ENCODE assay signal across 12 cellular contexts in the genomic region with DNA sequence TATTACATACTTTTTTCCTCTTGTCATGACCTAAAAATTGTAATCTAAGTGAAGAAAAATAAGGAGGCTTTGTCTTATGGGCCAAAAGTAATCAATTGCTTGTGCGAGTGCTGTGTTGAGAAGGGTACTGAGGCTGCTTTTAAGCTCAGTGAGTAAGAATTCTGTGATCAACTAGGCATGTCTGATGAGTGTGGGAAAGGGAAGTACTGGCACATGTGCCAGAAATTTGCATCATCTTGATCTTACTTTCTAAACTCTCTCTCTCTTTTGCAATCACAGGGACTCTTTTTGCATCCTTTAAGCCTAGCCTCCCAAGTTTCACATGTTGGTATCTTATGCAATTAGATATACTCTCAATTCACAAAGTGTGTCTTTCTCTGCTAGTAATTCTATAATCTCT.
"Had no signal": no experiment of that assay in that cellular context is flagged by ENCODE, and none has a peak within 500 bp of the region (broad histone marks: within the 10 kb centered on the region; RNA-seq: fewer than 3 reads in every experiment).

No MANE protein-coding gene starts in this region.

- H3K27me3 ChIP-seq: brain microvascular endothelial cell, suprapubic skin had no signal

- H3K36me3 ChIP-seq: brain microvascular endothelial cell, suprapubic skin had no signal

- H3K4me1 ChIP-seq: suprapubic skin had no signal

- DNase-seq: activated CD4-positive, alpha-beta T cell treated with anti-CD3 and anti-CD28 coated beads, Interleukin-2, amount 10 ng/mL, durations not matched to agents 24 days and 14 days; activated CD4-positive, CD25-positive, alpha-beta regulatory T cell; activated CD8-positive, alpha-beta memory T cell treated with anti-CD3 and anti-CD28 coated beads for 24 hours; activated naive CD8-positive, alpha-beta T cell treated with anti-CD3 and anti-CD28 coated beads for 36 hours; brain microvascular endothelial cell; cortex of kidney; effector CD8-positive, alpha-beta T cell; head of caudate nucleus; immature natural killer cell; right cardiac atrium had no signal

- H3K4me3 ChIP-seq: skin epidermis, suprapubic skin had no signal

- H3K27ac ChIP-seq: brain microvascular endothelial cell, skin epidermis, suprapubic skin had no signal
